8 cellular contexts compared by ENCODE assay signal in genomic region chr13:26051231-26052135, GRCh38. TPM values are rescaled to one million over a fixed set of nuclear protein-coding genes. Genes with fewer than 3 reads are reported as not detected.
DNase-seq lines count a peak whose midpoint lies in the region; ATAC-seq and TF ChIP-seq lines count a peak whose summit lies in the region.

SHISA2 (minus strand) TSS chr13:26052016; CDS start chr13:26050975, 1,041 bp downstream.

- CTCF ChIA-PET in activated CD8-positive, alpha-beta memory T cell treated with anti-CD3 and anti-CD28 coated beads, Interleukin-2, amount 10 ng/mL, durations not matched to agents 7 days and 5 days (lab: Charles Lee) = interaction anchor here (1.1 kb wide), 1 partner anchor 9 kb away, joined by 4 read pairs; no protein-coding TSS in a partner anchor

- H3K9me3 ChIP-seq in ES-I3 (ENCODE audit: control insufficient read depth, insufficient read depth, low read length) = no peaks in the 10 kb centered on the region; the same call in 1 of the 2 replicates

- H3K4me1 ChIP-seq in ES-I3 (ENCODE audit: insufficient read depth, low read length) = no peaks in the 10 kb centered on the region; the same call in 1 of the 2 replicates

- no peak within 1 kb of the TSS for H3K27ac Mint-ChIP-seq in activated CD8-positive, alpha-beta memory T cell treated with anti-CD3 and anti-CD28 coated beads, Interleukin-2, amount 10 ng/mL, durations not matched to agents 7 days and 5 days

- peak within 1 kb of the TSS; percentile 54 for H3K9ac ChIP-seq in ES-I3 (ENCODE audit: low read depth, low read length)

- H3K4me1 Mint-ChIP-seq in activated CD8-positive, alpha-beta memory T cell treated with anti-CD3 and anti-CD28 coated beads, Interleukin-2, amount 10 ng/mL, durations not matched to agents 7 days and 5 days = peaks cover 20% of the 10 kb centered on the region

- H3K36me3 Mint-ChIP-seq in activated CD8-positive, alpha-beta memory T cell treated with anti-CD3 and anti-CD28 coated beads, Interleukin-2, amount 10 ng/mL, durations not matched to agents 7 days and 5 days = no peaks in the 10 kb centered on the region

- H3K4me3 Mint-ChIP-seq in activated CD8-positive, alpha-beta memory T cell treated with anti-CD3 and anti-CD28 coated beads, Interleukin-2, amount 10 ng/mL, durations not matched to agents 7 days and 5 days = peak within 1 kb of the TSS; percentile 29

- no peaks in the 10 kb centered on the region for H3K9me3 Mint-ChIP-seq in activated CD8-positive, alpha-beta memory T cell treated with anti-CD3 and anti-CD28 coated beads, Interleukin-2, amount 10 ng/mL, durations not matched to agents 7 days and 5 days (ENCODE audit: low read depth)

- no peaks in the 10 kb centered on the region for H3K36me3 ChIP-seq in ES-I3 (ENCODE audit: insufficient read depth, low read length)

- H3K27ac ChIP-seq in substantia nigra (ENCODE audit: low read depth, low read length, poor library complexity, severe bottlenecking) = peak within 1 kb of the TSS; percentile 70

- H3K4me3 ChIP-seq in epithelial cell of esophagus (ENCODE audit: low read length) = no peak within 1 kb of the TSS

- peak; percentile 78 for ATAC-seq in activated CD8-positive, alpha-beta memory T cell treated with anti-CD3 and anti-CD28 coated beads, Interleukin-2, amount 10 ng/mL, durations not matched to agents 7 days and 5 days
- no peak for ATAC-seq in HG02884 (IDR thresholded peaks at IDR 0.05; ENCODE audit: unreplicated experiment)

- DNase-seq in NCI-H1930 (lab: John Stamatoyannopoulos, UW) = peak; percentile 77 to 81
- DNase-seq in activated CD8-positive, alpha-beta memory T cell treated with anti-CD3 and anti-CD28 coated beads, Interleukin-2, amount 10 ng/mL, durations not matched to agents 7 days and 5 days = no peak
- peak; percentile 76 for DNase-seq in epithelial cell of esophagus (ENCODE audit: low read depth)
- peak; percentile 59 for DNase-seq in midbrain (lab: John Stamatoyannopoulos, UW)
- DNase-seq in substantia nigra (lab: John Stamatoyannopoulos, UW) = peak in 38 of 49 donors; percentile 10 to 70 (median 36)
- DNase-seq in COLO829 (ENCODE audit: low spot score) = no peak

- no peak for TF ChIP-seq CTCF in epithelial cell of esophagus (IDR thresholded peaks at IDR 0.05; ENCODE audit: insufficient read depth, low read depth, low read length, missing control alignments)

- H3K27me3 Mint-ChIP-seq in activated CD8-positive, alpha-beta memory T cell treated with anti-CD3 and anti-CD28 coated beads, Interleukin-2, amount 10 ng/mL, durations not matched to agents 7 days and 5 days = peaks cover 73% of the 10 kb centered on the region

RNA-seq across cellular contexts. Expression of gene SHISA2, which starts in this region (rescaled TPM):
- total RNA-seq in activated CD8-positive, alpha-beta memory T cell treated with anti-CD3 and anti-CD28 coated beads, Interleukin-2, amount 10 ng/mL, durations not matched to agents 7 days and 5 days = under 1 TPM in 1 of 2 experiments, not detected in 1; 0.19 TPM

Comparison
In these comparisons a context has a peak if more than half of its experiments do, and no peak if none do; other contexts are left out.
1. Peak in ATAC-seq in activated CD8-positive, alpha-beta memory T cell treated with anti-CD3 and anti-CD28 coated beads, Interleukin-2, amount 10 ng/mL, durations not matched to agents 7 days and 5 days; RNA of the gene not detected or under 1 TPM.
2. DNase-seq: peak in NCI-H1930 (2 of 2), epithelial cell of esophagus (single experiment), midbrain (single experiment) and substantia nigra (38 of 49); none in activated CD8-positive, alpha-beta memory T cell treated with anti-CD3 and anti-CD28 coated beads, Interleukin-2, amount 10 ng/mL, durations not matched to agents 7 days and 5 days (single experiment) and COLO829 (single experiment).